ENCODE assay signal across 9 cellular contexts in genomic region chr20:2751347-2751867, GRCh38. TPM values are rescaled to one million over a fixed set of nuclear protein-coding genes. Genes with fewer than 3 reads are reported as not detected.
DNase-seq lines count a peak whose midpoint lies in the region; ATAC-seq, FAIRE-seq and TF ChIP-seq lines count a peak whose summit lies in the region.
"Had no signal": no experiment of that assay in that cellular context is flagged by ENCODE, and none has a peak within 500 bp of the region (broad histone marks: within the 10 kb centered on the region; RNA-seq: fewer than 3 reads in every experiment).

No MANE protein-coding gene starts in this region.

- no peak for ATAC-seq in gastroesophageal sphincter

- H3K27ac ChIP-seq in SJSA1 (no peak overlapping the region), gastroesophageal sphincter (peak overlapping the region in 3 of 4 donors; percentile 24 to 40 (median 34)), skeletal muscle tissue (ENCODE audit: low read depth, low read length) (no peak overlapping the region)

- WGBS in gastroesophageal sphincter (ENCODE audit: low coverage in 1 of 2), 2 donors = 0 to 1% methylated on average over 2 to 7 of the region's 25 CpGs

- no peak for TF ChIP-seq EP300 in gastroesophageal sphincter (IDR thresholded peaks at IDR 0.05)

- H3K27me3 ChIP-seq in H7 (ENCODE audit: control insufficient read depth, insufficient read depth, low read length) (peaks cover 83% of the 10 kb centered on the region), SJSA1 (replicated peaks) (no peaks in the 10 kb centered on the region; the same call in 1 of the 2 replicates), gastroesophageal sphincter (peaks cover 75% of the 10 kb centered on the region), skeletal muscle tissue (ENCODE audit: control insufficient read depth in 3 of 3, insufficient read depth in 3 of 3, low read length in 3 of 3) (peaks cover 67 to 72% (median 70%) of the 10 kb centered on the region in 3 donors)

- peak overlapping the region in 1 of 3 donors; percentile 33 for H3K9ac ChIP-seq in skeletal muscle tissue (ENCODE audit: low read depth in 1 of 3, low read length in 3 of 3)

- H3K4me3 ChIP-seq in H7 (ENCODE audit: insufficient read depth, low read depth, low read length) (peak overlapping the region; percentile 17), SJSA1 (peak overlapping the region; percentile 59), gastroesophageal sphincter (peak overlapping the region; percentile 22 to 52), skeletal muscle tissue (ENCODE audit: low read length in 3 of 3) (peak overlapping the region in 2 of 3 donors; percentile 14 to 35)

- H3K36me3 ChIP-seq in H7 (replicated peaks; ENCODE audit: control insufficient read depth, insufficient read depth, low read length) (no peaks in the 10 kb centered on the region), SJSA1 (peaks cover 10% of the 10 kb centered on the region; the same call in 1 of the 2 replicates), gastroesophageal sphincter (peaks cover 0 to 7% of the 10 kb centered on the region in 2 donors), skeletal muscle tissue (ENCODE audit: control insufficient read depth in 3 of 3, insufficient read depth in 3 of 3, low read length in 3 of 3) (no peaks in the 10 kb centered on the region)

- H3K4me1 ChIP-seq in SJSA1 (replicated peaks) (peaks cover 26% of the 10 kb centered on the region), gastroesophageal sphincter (peaks cover 0 to 35% (median 14%) of the 10 kb centered on the region in 3 donors), skeletal muscle tissue (ENCODE audit: control insufficient read depth in 3 of 3, insufficient read depth in 3 of 3, low read length in 3 of 3) (peaks cover 15 to 18% (median 16%) of the 10 kb centered on the region in 3 donors)

- no peak for FAIRE-seq in GM12892 (lab: Jason Lieb, UNC)

- TF ChIP-seq POLR2A in gastroesophageal sphincter (IDR thresholded peaks at IDR 0.05) (no peak), erythroblast (IDR thresholded peaks at IDR 0.05; ENCODE audit: low read length) (no peak), GM12892 (IDR thresholded peaks at IDR 0.05; ENCODE audit: low read depth, low read length) (no peak)

- peaks cover 8% of the 10 kb centered on the region; the same call in 1 of the 2 replicates for H3K9me3 ChIP-seq in SJSA1 (replicated peaks)
- no peaks in the 10 kb centered on the region for H3K9me3 ChIP-seq in gastroesophageal sphincter
- no peaks in the 10 kb centered on the region for H3K9me3 ChIP-seq in skeletal muscle tissue (ENCODE audit: control insufficient read depth in 3 of 3, low read length in 3 of 3)

- TF ChIP-seq CTCF in gastroesophageal sphincter (IDR thresholded peaks at IDR 0.05) = no peak

- no peak for DNase-seq in H7
- DNase-seq in SJSA1 (ENCODE audit: low read depth in 1 of 2, low spot score in 2 of 2) = peak in 1 of 2 experiments; percentile 20
- no peak for DNase-seq in GOT3 (lab: John Stamatoyannopoulos, UW)
- DNase-seq in erythroblast (lab: John Stamatoyannopoulos, UW) = no peak
- no peak for DNase-seq in NCI-H1694 treated with DMSO at 0.1 percent for 48 hours (lab: John Stamatoyannopoulos, UW)
- no peak for DNase-seq in GM12892 (ENCODE audit: insufficient read length)

RNA-seq across cellular contexts. Expression of gene CPXM1, which starts 49.0 kb away (rescaled TPM):
- 105 and 109 TPM in 2 replicates for total RNA-seq in H7 (2014; rRNA removed; shearing (Covaris generic))
- total RNA-seq in SJSA1 (2014; rRNA removed; shearing (Covaris generic)) = 1.2 TPM in 1 of 2 replicates, not detected in the other
- total RNA-seq in gastroesophageal sphincter (1 to 10 TPM in 3 of 4 donors, not detected in 1; 1.9 to 7.1 (median 2.3) TPM), skeletal muscle tissue (26.1 TPM)
- 0.23 TPM for polyA plus RNA-seq in GM12892 (2012; ENCODE audit: missing spikeins)
- total RNA-seq: OCI-LY7 had no signal

RNA-seq across cellular contexts. Expression of gene EBF4, which starts 58.8 kb away (rescaled TPM):
- 1.1 and 2.6 TPM in 2 replicates for total RNA-seq in H7 (2014; rRNA removed; shearing (Covaris generic))
- total RNA-seq in SJSA1 (2014; rRNA removed; shearing (Covaris generic)) = 4.0 and 4.4 TPM in 2 replicates
- total RNA-seq in gastroesophageal sphincter (10 to 100 TPM; 14.5 to 36.6 (median 19.6) TPM), skeletal muscle tissue (2.6 TPM)
- not detected for polyA plus RNA-seq in GM12892 (2012; ENCODE audit: missing spikeins)

Comparison
In these comparisons a context has a peak if more than half of its experiments do, and no peak if none do; other contexts are left out.
1. H3K27ac ChIP-seq: peak in gastroesophageal sphincter (3 of 4); none in SJSA1 (single experiment) and skeletal muscle tissue (single experiment).
2. Peak in every context shown above with its lines, with median percentiles within 50 percentile points of each other: H3K4me3 ChIP-seq.